ENCODE assay signal across 22 cellular contexts in genomic region chr1:196680107-196680506, GRCh38. TPM values are rescaled to one million over a fixed set of nuclear protein-coding genes. Genes with fewer than 3 reads are reported as not detected.
DNase-seq lines count a peak whose midpoint lies in the region; ATAC-seq and TF ChIP-seq lines count a peak whose summit lies in the region.
"Had no signal": no experiment of that assay in that cellular context is flagged by ENCODE, and none has a peak within 500 bp of the region (broad histone marks: within the 10 kb centered on the region; RNA-seq: fewer than 3 reads in every experiment).

No MANE protein-coding gene starts in this region.

- H3K27ac ChIP-seq in RWPE1 (no peak overlapping the region), epithelial cell of prostate (peak overlapping the region; percentile 11)
- H3K27ac ChIP-seq: adrenal gland, dorsolateral prefrontal cortex, heart right ventricle, SJCRH30, tibial artery had no signal

- POLR2A ChIA-PET in RWPE1 (lab: Yijun Ruan, JAX; ENCODE audit: low non-redundant PET) = no interaction called here
- POLR2A ChIA-PET in naive thymus-derived CD8-positive, alpha-beta T cell (lab: Charles Lee) = no interaction called here

- peak; percentile 65 for DNase-seq in HCEC 1CT
- peak; percentile 19 for DNase-seq in RWPE1 (ENCODE audit: low spot score)
- DNase-seq in epithelial cell of prostate (ENCODE audit: low read depth, low spot score) = no peak
- DNase-seq in non-pigmented ciliary epithelial cell (ENCODE audit: low read depth) = peak; percentile 27
- no peak for DNase-seq in naive thymus-derived CD8-positive, alpha-beta T cell
- DNase-seq in germinal center (ENCODE audit: low spot score) = no peak
- DNase-seq: activated CD4-positive, alpha-beta T cell treated with anti-CD3 and anti-CD28 coated beads, Interleukin-2, amount 50 U/mL, for 48 hours; activated T-cell treated with anti-CD3 and anti-CD28 coated beads for 4 hours; adrenal gland; caudate nucleus; CD8-positive, alpha-beta memory T cell; dorsolateral prefrontal cortex; heart right ventricle; NCI-H1694 treated with DMSO at 0.1 percent for 48 hours; OCI-M1; SJCRH30; stimulated activated CD4-positive, alpha-beta T cell treated with anti-CD3 and anti-CD28 coated beads, Interleukin-4, amount 100 ng/mL, for 24 hours; tibial artery had no signal

- H3K36me3 Mint-ChIP-seq in naive thymus-derived CD8-positive, alpha-beta T cell = no peaks in the 10 kb centered on the region

- no peaks in the 10 kb centered on the region for H3K9me3 Mint-ChIP-seq in naive thymus-derived CD8-positive, alpha-beta T cell
- H3K9me3 Mint-ChIP-seq: stimulated activated naive CD8-positive, alpha-beta T cell treated with anti-CD3 and anti-CD28 coated beads, Interleukin-15, Interleukin-2, amounts not matched to agents 100 ng/mL and 50 ng/mL, for 24 hours; T-helper 1 cell treated with Interleukin-12 subunit alpha and Interleukin-12 subunit beta and Interleukin-4 antibody, amounts not matched to agents 30 μg/mL and 1 μg/mL, for 36 hours had no signal

- no peak overlapping the region for H3K4me3 Mint-ChIP-seq in naive thymus-derived CD8-positive, alpha-beta T cell
- H3K4me3 Mint-ChIP-seq: CD8-positive, alpha-beta memory T cell; stimulated activated naive CD8-positive, alpha-beta T cell treated with anti-CD3 and anti-CD28 coated beads, Interleukin-15, Interleukin-2, amounts not matched to agents 100 ng/mL and 50 ng/mL, for 24 hours; T-helper 1 cell treated with Interleukin-12 subunit alpha and Interleukin-12 subunit beta and Interleukin-4 antibody, amounts not matched to agents 30 μg/mL and 1 μg/mL, for 36 hours had no signal

- CTCF ChIA-PET in RWPE1 (lab: Yijun Ruan, JAX) = interaction anchor here (0.6 kb wide), 1 partner anchor 1304 kb away, joined by 5 read pairs; no protein-coding TSS in a partner anchor

- H3K27me3 Mint-ChIP-seq in naive thymus-derived CD8-positive, alpha-beta T cell = peaks cover 0 to 4% (median 0%) of the 10 kb centered on the region in 5 donors
- H3K27me3 Mint-ChIP-seq: CD8-positive, alpha-beta memory T cell; stimulated activated naive CD8-positive, alpha-beta T cell treated with anti-CD3 and anti-CD28 coated beads, Interleukin-15, Interleukin-2, amounts not matched to agents 100 ng/mL and 50 ng/mL, for 24 hours had no signal

- H3K4me1 Mint-ChIP-seq in naive thymus-derived CD8-positive, alpha-beta T cell = no peaks in the 10 kb centered on the region
- H3K4me1 Mint-ChIP-seq: CD8-positive, alpha-beta memory T cell had no signal

- no peak overlapping the region for H3K27ac Mint-ChIP-seq in naive thymus-derived CD8-positive, alpha-beta T cell
- H3K27ac Mint-ChIP-seq: CD8-positive, alpha-beta memory T cell; stimulated activated naive CD8-positive, alpha-beta T cell treated with anti-CD3 and anti-CD28 coated beads, Interleukin-15, Interleukin-2, amounts not matched to agents 100 ng/mL and 50 ng/mL, for 24 hours; T-helper 1 cell treated with Interleukin-12 subunit alpha and Interleukin-12 subunit beta and Interleukin-4 antibody, amounts not matched to agents 30 μg/mL and 1 μg/mL, for 36 hours had no signal

- ATAC-seq in HG02588 (IDR thresholded peaks at IDR 0.05; ENCODE audit: unreplicated experiment) (no peak), HG03135 (IDR thresholded peaks at IDR 0.05; ENCODE audit: unreplicated experiment) (no peak)
- ATAC-seq in naive thymus-derived CD8-positive, alpha-beta T cell = no peak
- ATAC-seq: heart right ventricle had no signal

- no peak for TF ChIP-seq CTCF in RWPE1 (conservative IDR thresholded peaks at IDR 0.05; ENCODE audit: low read depth)

RNA-seq across cellular contexts. Expression of gene CFH, which starts 28.3 kb away (rescaled TPM):
- total RNA-seq in naive thymus-derived CD8-positive, alpha-beta T cell = under 1 TPM; 0.21 to 0.44 TPM
- polyA plus RNA-seq in naive thymus-derived CD8-positive, alpha-beta T cell = 1 to 10 TPM in 1 of 3 donors, not detected in 2; 6.7 TPM

Comparison
In these comparisons a context has a peak if more than half of its experiments do, and no peak if none do; other contexts are left out.
1. DNase-seq: peak in HCEC 1CT (single experiment), RWPE1 (single experiment) and non-pigmented ciliary epithelial cell (single experiment); none in epithelial cell of prostate (single experiment), naive thymus-derived CD8-positive, alpha-beta T cell (0 of 10) and germinal center (single experiment).